In genomic region chr11:8684600-8685290, GRCh38 we compare ENCODE assay signal across 10 cellular contexts. TPM values are rescaled to one million over a fixed set of nuclear protein-coding genes. Genes with fewer than 3 reads are reported as not detected.
A peak's percentile ranks its signal among the peaks of the same experiment; 100 is the strongest.
DNase-seq lines count a peak whose midpoint lies in the region; ATAC-seq and TF ChIP-seq lines count a peak whose summit lies in the region.
"Had no signal": no experiment of that assay in that cellular context is flagged by ENCODE, and none has a peak within 500 bp of the region (broad histone marks: within the 10 kb centered on the region; RNA-seq: fewer than 3 reads in every experiment).

No MANE protein-coding gene starts in this region.

- peak overlapping the region; percentile 92 for H3K27ac Mint-ChIP-seq in activated naive CD4-positive, alpha-beta T cell treated with anti-CD3 and anti-CD28 coated beads, Interleukin-2, amount 10 ng/mL, durations not matched to agents 7 days and 5 days
- peak overlapping the region; percentile 68 for H3K27ac Mint-ChIP-seq in activated T-helper 1 cell treated with anti-CD3 and anti-CD28 coated beads, Interleukin-12 subunit alpha, Interleukin-12 subunit beta, Interleukin-2, Interleukin-4 antibody, amounts not matched to agents 30 ng/mL and 10 ng/mL and 1 ng/mL, durations not matched to agents 14 hours and 24 hours and 36 hours

- TF ChIP-seq CTCF in suprapubic skin (IDR thresholded peaks at IDR 0.05), result no peak

- H3K36me3 ChIP-seq in suprapubic skin, result peaks cover 38% of the 10 kb centered on the region

- H3K4me3 ChIP-seq in iPS-11a (ENCODE audit: low read depth, low read length) (peak overlapping the region; percentile 99), suprapubic skin (peak overlapping the region; percentile 88)

- ATAC-seq in GM21576 (IDR thresholded peaks at IDR 0.05; ENCODE audit: unreplicated experiment), result no peak

- intact Hi-C loops in activated T-helper 1 cell treated with anti-CD3 and anti-CD28 coated beads, Interleukin-12 subunit alpha, Interleukin-12 subunit beta, Interleukin-2, Interleukin-4 antibody, amounts not matched to agents 30 ng/mL and 10 ng/mL and 1 ng/mL, durations not matched to agents 14 hours and 24 hours and 36 hours (cut with micrococcal nuclease), result loop anchor here (5.0 to 10.0 kb wide), 6 partner anchors 453 to 2002 kb away; partner anchors contain the start of genes ADM, AMPD3, MRPL17 and WEE1

- H3K9me3 Mint-ChIP-seq in activated naive CD4-positive, alpha-beta T cell treated with anti-CD3 and anti-CD28 coated beads, Interleukin-2, amount 10 ng/mL, durations not matched to agents 7 days and 5 days, result no peaks in the 10 kb centered on the region
- H3K9me3 Mint-ChIP-seq in activated T-helper 1 cell treated with anti-CD3 and anti-CD28 coated beads, Interleukin-12 subunit alpha, Interleukin-12 subunit beta, Interleukin-2, Interleukin-4 antibody, amounts not matched to agents 30 ng/mL and 10 ng/mL and 1 ng/mL, durations not matched to agents 14 hours and 24 hours and 36 hours, result no peaks in the 10 kb centered on the region

- peaks cover 73% of the 10 kb centered on the region for H3K4me1 Mint-ChIP-seq in activated naive CD4-positive, alpha-beta T cell treated with anti-CD3 and anti-CD28 coated beads, Interleukin-2, amount 10 ng/mL, durations not matched to agents 7 days and 5 days
- peaks cover 62% of the 10 kb centered on the region for H3K4me1 Mint-ChIP-seq in activated T-helper 1 cell treated with anti-CD3 and anti-CD28 coated beads, Interleukin-12 subunit alpha, Interleukin-12 subunit beta, Interleukin-2, Interleukin-4 antibody, amounts not matched to agents 30 ng/mL and 10 ng/mL and 1 ng/mL, durations not matched to agents 14 hours and 24 hours and 36 hours (ENCODE audit: low read depth)

- no peak for DNase-seq in activated naive CD4-positive, alpha-beta T cell treated with anti-CD3 and anti-CD28 coated beads, Interleukin-2, amount 10 ng/mL, durations not matched to agents 7 days and 5 days
- no peak for DNase-seq in activated naive CD4-positive, alpha-beta T cell treated with anti-CD3 and anti-CD28 coated beads, Interleukin-2, amount 50 U/mL, for 16 hours
- DNase-seq in activated T-helper 1 cell treated with anti-CD3 and anti-CD28 coated beads, Interleukin-12 subunit alpha, Interleukin-12 subunit beta, Interleukin-2, Interleukin-4 antibody, amounts not matched to agents 30 ng/mL and 10 ng/mL and 1 ng/mL, durations not matched to agents 14 hours and 24 hours and 36 hours (ENCODE audit: low spot score), result no peak
- no peak for DNase-seq in suprapubic skin (ENCODE audit: low spot score in 2 of 2)
- DNase-seq in stimulated activated CD4-positive, alpha-beta T cell treated with anti-CD3 and anti-CD28 coated beads, Interleukin-4, amount 100 ng/mL, for 4 hours, result no peak
- no peak for DNase-seq in GM03348 (ENCODE audit: low spot score)
- DNase-seq: DMS153, MV-4-11 had no signal

- CTCF ChIA-PET in activated naive CD4-positive, alpha-beta T cell treated with anti-CD3 and anti-CD28 coated beads, Interleukin-2, amount 10 ng/mL, durations not matched to agents 7 days and 5 days (lab: Charles Lee), result no interaction called here

- H3K4me1 ChIP-seq in suprapubic skin, result peaks cover 44% of the 10 kb centered on the region

- H3K4me3 Mint-ChIP-seq in activated naive CD4-positive, alpha-beta T cell treated with anti-CD3 and anti-CD28 coated beads, Interleukin-2, amount 10 ng/mL, durations not matched to agents 7 days and 5 days, result peak overlapping the region; percentile 94
- peak overlapping the region; percentile 97 for H3K4me3 Mint-ChIP-seq in activated T-helper 1 cell treated with anti-CD3 and anti-CD28 coated beads, Interleukin-12 subunit alpha, Interleukin-12 subunit beta, Interleukin-2, Interleukin-4 antibody, amounts not matched to agents 30 ng/mL and 10 ng/mL and 1 ng/mL, durations not matched to agents 14 hours and 24 hours and 36 hours

- no peak for TF ChIP-seq POLR2A in suprapubic skin (IDR thresholded peaks at IDR 0.05)

- no peak for TF ChIP-seq EP300 in suprapubic skin (IDR thresholded peaks at IDR 0.05)

- H3K27ac ChIP-seq in suprapubic skin, result no peak overlapping the region

- no peaks in the 10 kb centered on the region for H3K27me3 Mint-ChIP-seq in activated naive CD4-positive, alpha-beta T cell treated with anti-CD3 and anti-CD28 coated beads, Interleukin-2, amount 10 ng/mL, durations not matched to agents 7 days and 5 days
- no peaks in the 10 kb centered on the region for H3K27me3 Mint-ChIP-seq in activated T-helper 1 cell treated with anti-CD3 and anti-CD28 coated beads, Interleukin-12 subunit alpha, Interleukin-12 subunit beta, Interleukin-2, Interleukin-4 antibody, amounts not matched to agents 30 ng/mL and 10 ng/mL and 1 ng/mL, durations not matched to agents 14 hours and 24 hours and 36 hours (ENCODE audit: insufficient read depth)

- 81% methylated on average over 6 of the region's 6 CpGs for WGBS in suprapubic skin

- H3K36me3 Mint-ChIP-seq in activated naive CD4-positive, alpha-beta T cell treated with anti-CD3 and anti-CD28 coated beads, Interleukin-2, amount 10 ng/mL, durations not matched to agents 7 days and 5 days, result peaks cover 61% of the 10 kb centered on the region
- peaks cover 73% of the 10 kb centered on the region for H3K36me3 Mint-ChIP-seq in activated T-helper 1 cell treated with anti-CD3 and anti-CD28 coated beads, Interleukin-12 subunit alpha, Interleukin-12 subunit beta, Interleukin-2, Interleukin-4 antibody, amounts not matched to agents 30 ng/mL and 10 ng/mL and 1 ng/mL, durations not matched to agents 14 hours and 24 hours and 36 hours (ENCODE audit: low read depth)

- H3K9me3 ChIP-seq in suprapubic skin, result no peaks in the 10 kb centered on the region

- H3K27me3 ChIP-seq in suprapubic skin, result no peaks in the 10 kb centered on the region

RNA-seq across cellular contexts. Expression of gene RPL27A, which starts 2.2 kb away (rescaled TPM):
- 679 and 691 TPM in 2 replicates for total RNA-seq in activated T-helper 1 cell treated with anti-CD3 and anti-CD28 coated beads, Interleukin-12 subunit alpha, Interleukin-12 subunit beta, Interleukin-2, Interleukin-4 antibody, amounts not matched to agents 30 ng/mL and 10 ng/mL and 1 ng/mL, durations not matched to agents 14 hours and 24 hours and 36 hours
- 1,000 to 10,000 TPM in 3 of 4 donors, 100 to 1,000 TPM in 1; 822 to 1,505 (median 1,124) TPM for total RNA-seq in suprapubic skin

RNA-seq across cellular contexts. Expression of gene TRIM66, which starts 2.3 kb away (rescaled TPM):
- total RNA-seq in activated T-helper 1 cell treated with anti-CD3 and anti-CD28 coated beads, Interleukin-12 subunit alpha, Interleukin-12 subunit beta, Interleukin-2, Interleukin-4 antibody, amounts not matched to agents 30 ng/mL and 10 ng/mL and 1 ng/mL, durations not matched to agents 14 hours and 24 hours and 36 hours, result 11.7 and 14.2 TPM in 2 replicates
- 10 to 100 TPM in 3 of 4 donors, 1 to 10 TPM in 1; 9.9 to 20.3 (median 11.7) TPM for total RNA-seq in suprapubic skin
